Comparison of ENCODE assay signal across 7 cellular contexts in the genomic region with DNA sequence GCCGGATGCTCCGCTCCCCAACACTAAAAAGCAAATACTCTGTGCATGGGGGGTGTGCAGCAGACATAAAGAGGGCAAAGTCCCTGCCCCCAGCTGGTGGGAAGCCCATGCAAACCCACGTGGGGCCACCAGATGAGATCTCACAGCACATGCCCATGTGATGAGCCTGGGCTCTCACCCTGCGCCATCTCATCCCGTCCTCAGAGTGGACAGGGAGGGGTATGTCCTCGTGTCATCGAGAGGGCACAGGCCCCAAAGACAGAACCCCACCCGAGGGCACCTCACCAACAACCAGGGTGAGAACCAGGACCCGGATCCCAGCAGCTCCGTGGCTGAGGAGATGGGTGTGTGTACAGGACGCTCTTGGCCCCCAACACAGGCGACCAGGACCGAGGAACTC. TPM values are rescaled to one million over a fixed set of nuclear protein-coding genes. Genes with fewer than 3 reads are reported as not detected.
"Had no signal": no experiment of that assay in that cellular context is flagged by ENCODE, and none has a peak within 500 bp of the region (broad histone marks: within the 10 kb centered on the region; RNA-seq: fewer than 3 reads in every experiment).

No MANE protein-coding gene starts in this region.

- H3K4me3 ChIP-seq: GM23338 had no signal

- DNase-seq: H9, HCEC 1CT had no signal

- H2AFZ ChIP-seq: GM23338 had no signal

- H3K4me2 ChIP-seq: GM23338 had no signal

- ATAC-seq: GM23338 had no signal

- FAIRE-seq: H1, H54, HTR-8/SVneo had no signal

RNA-seq across cellular contexts. Expression of gene ARHGEF16, which starts 25.1 kb away (rescaled TPM):
- polyA plus RNA-seq: IgD-negative memory B cell had no signal
